In the genomic region with DNA sequence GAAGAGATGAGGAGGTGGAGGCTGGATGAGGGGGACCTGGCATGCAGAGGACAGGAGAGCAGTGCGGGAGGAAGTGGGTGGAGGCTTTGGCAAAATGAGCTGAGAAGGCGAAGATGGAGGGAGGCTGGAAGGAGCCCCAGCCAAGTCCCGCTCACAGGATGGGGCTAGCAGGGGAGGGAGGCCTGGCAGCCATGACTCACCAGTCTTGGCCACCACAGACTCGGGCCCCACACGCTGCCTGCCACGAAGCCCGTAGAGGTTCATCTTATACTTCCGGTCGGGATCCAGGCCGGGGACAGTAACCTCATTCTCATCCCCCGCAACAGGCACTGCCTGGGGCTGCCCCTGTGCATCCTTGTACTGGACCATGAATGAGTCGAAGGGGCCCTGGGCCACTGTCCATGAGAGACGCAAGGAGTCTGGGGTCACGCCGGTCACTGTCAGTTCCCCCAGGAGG, we compare ENCODE assay signal across 9 cellular contexts. TPM values are rescaled to one million over a fixed set of nuclear protein-coding genes. Genes with fewer than 3 reads are reported as not detected.
DNase-seq lines count a peak whose midpoint lies in the region; ATAC-seq and TF ChIP-seq lines count a peak whose summit lies in the region.
"Had no signal": no experiment of that assay in that cellular context is flagged by ENCODE, and none has a peak within 500 bp of the region (broad histone marks: within the 10 kb centered on the region; RNA-seq: fewer than 3 reads in every experiment).

No MANE protein-coding gene starts in this region.

- no peak for TF ChIP-seq CTCF in smooth muscle cell (IDR thresholded peaks at IDR 0.05; ENCODE audit: borderline replicate concordance, insufficient read depth, poor library complexity, severe bottlenecking)
- no peak for TF ChIP-seq CTCF in GM13976 (IDR thresholded peaks at IDR 0.05; ENCODE audit: borderline replicate concordance, control extremely low read depth, extremely low read depth, insufficient read depth, missing control alignments)

- H3K79me2 ChIP-seq in smooth muscle cell (ENCODE audit: low read depth), result no peaks in the 10 kb centered on the region

- H4K20me1 ChIP-seq in smooth muscle cell (ENCODE audit: low read depth), result peaks cover 2% of the 10 kb centered on the region

- H2AFZ ChIP-seq in smooth muscle cell (ENCODE audit: low read depth), result no peak overlapping the region

- intact Hi-C loops in Right ventricle myocardium superior (cut with DNase I), result no loop called here

- H3K36me3 ChIP-seq in smooth muscle cell (ENCODE audit: low read depth), result no peaks in the 10 kb centered on the region

- no peak overlapping the region for H3K4me3 ChIP-seq in smooth muscle cell

- H3K9me3 ChIP-seq in smooth muscle cell (replicated peaks; ENCODE audit: low read depth), result no peaks in the 10 kb centered on the region

- no peak overlapping the region for H3K9ac ChIP-seq in smooth muscle cell (ENCODE audit: low read depth)

- H3F3A ChIP-seq in smooth muscle cell (ENCODE audit: low read depth), result no peaks in the 10 kb centered on the region

- no peaks in the 10 kb centered on the region for H3K4me1 ChIP-seq in smooth muscle cell (ENCODE audit: low read depth)

- H3K27me3 ChIP-seq in smooth muscle cell (ENCODE audit: low read depth), result peaks cover 12% of the 10 kb centered on the region

- no peak overlapping the region for H3K27ac ChIP-seq in smooth muscle cell (ENCODE audit: low read depth)

- in situ Hi-C loops in GM13976 (cut with MboI; ENCODE audit: low sequenced_read_pairs, unreplicated experiment), result no loop called here

- H3K4me2 ChIP-seq in smooth muscle cell, result peak overlapping the region; percentile 64

- DNase-seq in GOT3 (lab: John Stamatoyannopoulos, UW) (peak; percentile 31), T1000 (lab: John Stamatoyannopoulos, UW) (peak; percentile 62), Right ventricle myocardium superior (peak; percentile 87), smooth muscle cell (lab: John Stamatoyannopoulos, UW; ENCODE audit: unreplicated experiment) (peak; percentile 12), NCI-H2081 (lab: John Stamatoyannopoulos, UW) (no peak), DMS 273 treated with DMSO at 0.1 percent for 48 hours (lab: John Stamatoyannopoulos, UW) (no peak), GM13976 (ENCODE audit: low spot score) (no peak)
- DNase-seq: naive B cell had no signal

- ATAC-seq in Right ventricle myocardium superior (ENCODE audit: poor library complexity) (peak; percentile 69), GM19463 (IDR thresholded peaks at IDR 0.05; ENCODE audit: unreplicated experiment) (no peak)

- 37% methylated on average over 15 of the region's 15 CpGs for WGBS in smooth muscle cell (ENCODE audit: low lambda C conversion rate)

RNA-seq across cellular contexts. Expression of gene TNXB, which starts 27.9 kb away (rescaled TPM):
- total RNA-seq in Right ventricle myocardium superior, result 65.8 TPM
- 1.1 and 1.8 TPM in 2 replicates for total RNA-seq in smooth muscle cell
- 1.1 and 4.3 TPM in 2 replicates for polyA plus RNA-seq in smooth muscle cell

RNA-seq across cellular contexts. Expression of gene CYP21A2, which starts 43.0 kb away (rescaled TPM):
- total RNA-seq in Right ventricle myocardium superior, result not detected
- total RNA-seq in smooth muscle cell, result 0.58 TPM in 1 of 2 replicates, not detected in the other
- polyA plus RNA-seq in smooth muscle cell, result 0.38 TPM in 1 of 2 replicates, not detected in the other

RNA-seq across cellular contexts. Expression of gene ATF6B, which starts 46.9 kb away (rescaled TPM):
- total RNA-seq in Right ventricle myocardium superior (21.5 TPM), smooth muscle cell (22.2 and 23.0 TPM in 2 replicates)
- polyA plus RNA-seq in smooth muscle cell, result 22.5 and 39.8 TPM in 2 replicates

RNA-seq across cellular contexts. Expression of gene FKBPL, which starts 48.9 kb away (rescaled TPM):
- total RNA-seq in Right ventricle myocardium superior, result 2.5 TPM
- 5.3 and 6.5 TPM in 2 replicates for total RNA-seq in smooth muscle cell
- polyA plus RNA-seq in smooth muscle cell, result 5.4 and 7.7 TPM in 2 replicates

Comparison
In these comparisons a context has a peak if more than half of its experiments do, and no peak if none do; other contexts are left out.
1. DNase-seq: peak in GOT3 (single experiment), T1000 (single experiment), Right ventricle myocardium superior (single experiment) and smooth muscle cell (single experiment); none in NCI-H2081 (0 of 2), DMS 273 treated with DMSO at 0.1 percent for 48 hours (single experiment) and GM13976 (single experiment).
2. RNA of gene TNXB, which starts 27.9 kb away (total RNA-seq): 65.8 TPM in Right ventricle myocardium superior (single experiment); 1.1 to 1.8 TPM in smooth muscle cell; every median in the first group is over 10 times any median in the second.